ENCODE assay signal across 1 cellular context in genomic region chr1:228404107-228404720, GRCh38.
TF ChIP-seq lines count a peak whose summit lies in the region.

No MANE protein-coding gene starts in this region.

TF ChIP-seq in GM12878, 131 proteins besides CTCF, POLR2A, EP300 and RAD21:
- no peak for TF ChIP-seq IKZF1 (conservative IDR thresholded peaks at IDR 0.05)
